28 cellular contexts compared by ENCODE assay signal in genomic region chr7:135128931-135129330, GRCh38. TPM values are rescaled to one million over a fixed set of nuclear protein-coding genes. Genes with fewer than 3 reads are reported as not detected.
"Had no signal": no experiment of that assay in that cellular context is flagged by ENCODE, and none has a peak within 500 bp of the region (broad histone marks: within the 10 kb centered on the region; RNA-seq: fewer than 3 reads in every experiment).

No MANE protein-coding gene starts in this region.

- H3K4me1 ChIP-seq: ascending aorta, breast epithelium, colonic mucosa, heart left ventricle had no signal

- H3K27ac ChIP-seq: ascending aorta, breast epithelium, cardiac muscle cell, colonic mucosa, heart left ventricle had no signal

- H3K4me3 ChIP-seq: ascending aorta, breast epithelium, cardiac muscle cell, colonic mucosa, heart left ventricle had no signal

- DNase-seq: activated CD4-positive, alpha-beta memory T cell treated with anti-CD3 and anti-CD28 coated beads, Interleukin-2, amount 10 ng/mL, durations not matched to agents 7 days and 5 days; activated CD4-positive, alpha-beta T cell treated with anti-CD3 and anti-CD28 coated beads for 1 hour; activated CD4-positive, alpha-beta T cell treated with anti-CD3 and anti-CD28 coated beads for 4 hours; activated CD4-positive, alpha-beta T cell treated with anti-CD3 and anti-CD28 coated beads, Interleukin-2, amount 10 ng/mL, durations not matched to agents 7 days and 5 days; activated CD4-positive, alpha-beta T cell treated with anti-CD3 and anti-CD28 coated beads, Interleukin-2, amount 50 U/mL, for 4 hours; activated CD4-positive, CD25-positive, alpha-beta regulatory T cell; activated CD8-positive, alpha-beta memory T cell treated with anti-CD3 and anti-CD28 coated beads, Interleukin-2, amount 50 U/mL, for 48 hours; activated gamma-delta T cell; activated naive CD4-positive, alpha-beta T cell; activated naive CD4-positive, alpha-beta T cell treated with anti-CD3 and anti-CD28 coated beads, Interleukin-2, amount 10 ng/mL, durations not matched to agents 7 days and 5 days; activated naive CD8-positive, alpha-beta T cell treated with anti-CD3 and anti-CD28 coated beads, Interleukin-2, amount 10 ng/mL, durations not matched to agents 7 days and 5 days; activated T-cell treated with anti-CD3 and anti-CD28 coated beads for 4 hours; activated T-cell treated with anti-CD3 and anti-CD28 coated beads, Interleukin-2, amount 50 U/mL, for 24 hours; activated T-cell treated with anti-CD3 and anti-CD28 coated beads, Interleukin-2, amount 50 U/mL, for 72 hours; central memory CD4-positive, alpha-beta T cell; cerebellar nuclear complex; colonic mucosa; effector CD8-positive, alpha-beta T cell; foreskin fibroblast; glutamatergic neuron; heart left ventricle; T1000 had no signal

- FAIRE-seq: frontal cortex had no signal

- H3K27me3 ChIP-seq: ascending aorta, breast epithelium, cardiac muscle cell, colonic mucosa, heart left ventricle had no signal

- H3K9me3 ChIP-seq: breast epithelium, colonic mucosa had no signal

- H3K36me3 ChIP-seq: ascending aorta, breast epithelium, cardiac muscle cell, colonic mucosa, heart left ventricle had no signal

- ATAC-seq: activated naive CD4-positive, alpha-beta T cell treated with anti-CD3 and anti-CD28 coated beads, Interleukin-2, amount 50 U/mL, for 72 hours; activated T-cell treated with anti-CD3 and anti-CD28 coated beads, Interleukin-2, amount 50 U/mL, for 72 hours; esophagus mucosa had no signal

RNA-seq across cellular contexts. Expression of gene TMEM140, which starts 18.9 kb away (rescaled TPM):
- total RNA-seq: cardiac muscle cell had no signal
